Comparison of ENCODE assay signal across 8 cellular contexts in the genomic region with DNA sequence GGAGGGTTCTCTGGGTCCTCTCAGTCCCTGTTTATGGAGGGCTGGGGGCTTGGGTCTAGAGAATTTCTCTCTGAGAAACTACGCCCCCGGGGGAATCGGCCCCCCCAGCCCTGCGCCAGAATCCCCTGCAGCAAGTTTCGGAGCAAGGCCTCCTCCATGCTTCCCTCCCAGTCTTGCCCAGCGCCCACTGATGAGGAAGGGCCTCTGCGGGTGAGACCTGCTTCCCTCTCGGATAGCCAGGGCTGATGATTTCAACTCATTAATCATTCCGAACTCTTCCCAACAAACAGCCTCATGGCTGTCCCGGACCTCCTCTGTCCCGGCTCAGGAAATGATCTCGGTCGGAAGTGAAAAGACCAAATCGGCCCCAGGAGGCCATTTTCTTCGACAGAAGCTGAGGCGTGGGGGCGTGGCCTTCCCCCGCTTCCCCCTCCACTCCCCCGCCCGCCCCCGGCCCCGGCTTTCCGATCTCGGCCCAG. TPM values are rescaled to one million over a fixed set of nuclear protein-coding genes. Genes with fewer than 3 reads are reported as not detected.
DNase-seq lines count a peak whose midpoint lies in the region; ATAC-seq and TF ChIP-seq lines count a peak whose summit lies in the region.

No MANE protein-coding gene starts in this region.

- DNase-seq in activated CD4-positive, CD25-positive, alpha-beta regulatory T cell (lab: John Stamatoyannopoulos, UW), result peak in 3 of 4 experiments; percentile 54 to 69 (median 57)
- no peak for DNase-seq in activated CD4-positive, CD25-positive, alpha-beta regulatory T cell treated with anti-CD3 and anti-CD28 coated beads, Interleukin-2, amount 50 U/mL, for 72 hours
- DNase-seq in HuH-7 (ENCODE audit: low spot score), result peak; percentile 74
- peak; percentile 82 to 93 for DNase-seq in SJSA1 (ENCODE audit: low read depth in 1 of 2, low spot score in 2 of 2)
- DNase-seq in dermis blood vessel endothelial cell, result peak; percentile 84
- peak; percentile 51 for DNase-seq in lung (ENCODE audit: low spot score)
- peak; percentile 75 to 89 for DNase-seq in tibial artery
- no peak for DNase-seq in COLO829 (ENCODE audit: low spot score)

- peak; percentile 2 for ATAC-seq in lung (ENCODE audit: insufficient read depth, low FRiP score)

- intact Hi-C loops in tibial artery (cut with DNase I; ENCODE audit: low total_unique reads), result no loop called here

- H3K4me3 ChIP-seq in SJSA1, result peak overlapping the region; percentile 47
- H3K4me3 ChIP-seq in lung, result peak overlapping the region; percentile 57
- H3K4me3 ChIP-seq in tibial artery, result peak overlapping the region; percentile 74 to 78

- H3K27ac ChIP-seq in SJSA1 (peak overlapping the region; percentile 95), lung (ENCODE audit: low read depth in 1 of 2, low read length in 1 of 2) (peak overlapping the region; percentile 95 to 96), tibial artery (peak overlapping the region; percentile 95 to 99)

- H3K9me3 ChIP-seq in SJSA1 (replicated peaks), result no peaks in the 10 kb centered on the region
- H3K9me3 ChIP-seq in lung (ENCODE audit: control insufficient read depth in 2 of 2, insufficient read depth in 1 of 2, low read length in 1 of 2), result no peaks in the 10 kb centered on the region
- H3K9me3 ChIP-seq in tibial artery, result no peaks in the 10 kb centered on the region

- H3K27me3 ChIP-seq in SJSA1 (replicated peaks), result no peaks in the 10 kb centered on the region
- H3K27me3 ChIP-seq in lung (ENCODE audit: control insufficient read depth, insufficient read depth), result no peaks in the 10 kb centered on the region
- H3K27me3 ChIP-seq in tibial artery, result no peaks in the 10 kb centered on the region

- no peak for TF ChIP-seq CTCF in lung (IDR thresholded peaks at IDR 0.05; ENCODE audit: control extremely low read depth, extremely low read depth)
- no peak for TF ChIP-seq CTCF in tibial artery (IDR thresholded peaks at IDR 0.05)

- H3K4me1 ChIP-seq in SJSA1 (replicated peaks) (peaks cover 22% of the 10 kb centered on the region), lung (ENCODE audit: control insufficient read depth in 2 of 2, insufficient read depth in 2 of 2, low read length in 2 of 2) (peaks cover 5 to 8% of the 10 kb centered on the region in 2 donors), tibial artery (peaks cover 0 to 59% (median 48%) of the 10 kb centered on the region in 4 donors)

- 3% methylated on average over 24 of the region's 24 CpGs for WGBS in lung, 2 donors

- H3K36me3 ChIP-seq in SJSA1 (peaks cover 17% of the 10 kb centered on the region), lung (ENCODE audit: control insufficient read depth in 2 of 2, insufficient read depth in 2 of 2, low read length in 2 of 2) (no peaks in the 10 kb centered on the region), tibial artery (no peaks in the 10 kb centered on the region)

RNA-seq across cellular contexts. Expression of gene HEXIM1, which starts 1.1 kb away (rescaled TPM):
- total RNA-seq in SJSA1 (2014; rRNA removed; shearing (Covaris generic)), result 7.2 and 7.3 TPM in 2 replicates
- 7.0 and 11.0 TPM in 2 replicates for total RNA-seq in dermis blood vessel endothelial cell
- 10 to 100 TPM; 25.3 to 34.4 TPM for total RNA-seq in lung
- 10 to 100 TPM; 14.5 to 18.7 TPM for polyA plus RNA-seq in lung

RNA-seq across cellular contexts. Expression of gene ACBD4, which starts 11.7 kb away (rescaled TPM):
- total RNA-seq in SJSA1 (2014; rRNA removed; shearing (Covaris generic)), result 0.89 and 1.6 TPM in 2 replicates
- 4.5 and 4.9 TPM in 2 replicates for total RNA-seq in dermis blood vessel endothelial cell
- total RNA-seq in lung, result 10 to 100 TPM; 12.6 to 12.7 TPM
- 10 to 100 TPM in 1 of 2 donors, 1 to 10 TPM in 1; 7.8 to 15.7 TPM for polyA plus RNA-seq in lung

RNA-seq across cellular contexts. Expression of gene HEXIM2, which starts 14.5 kb away (rescaled TPM):
- 8.0 and 10.0 TPM in 2 replicates for total RNA-seq in SJSA1 (2014; rRNA removed; shearing (Covaris generic))
- 4.1 and 4.8 TPM in 2 replicates for total RNA-seq in dermis blood vessel endothelial cell
- total RNA-seq in lung, result 10 to 100 TPM in 1 of 2 donors, 1 to 10 TPM in 1; 7.6 to 10.6 TPM
- 1 to 10 TPM; 4.3 to 6.5 TPM for polyA plus RNA-seq in lung

RNA-seq across cellular contexts. Expression of gene PLCD3, which starts 14.8 kb away (rescaled TPM):
- 17.5 and 92.5 TPM in 2 replicates for total RNA-seq in SJSA1 (2014; rRNA removed; shearing (Covaris generic))
- total RNA-seq in dermis blood vessel endothelial cell, result 51.3 and 51.4 TPM in 2 replicates
- total RNA-seq in lung, result 10 to 100 TPM in 1 of 2 donors, 1 to 10 TPM in 1; 3.6 to 43.3 TPM
- 10 to 100 TPM; 13.6 to 24.2 TPM for polyA plus RNA-seq in lung

Comparison
In these comparisons a context has a peak if more than half of its experiments do, and no peak if none do; other contexts are left out.
1. DNase-seq: peak in activated CD4-positive, CD25-positive, alpha-beta regulatory T cell (3 of 4), HuH-7 (single experiment), SJSA1 (2 of 2), dermis blood vessel endothelial cell (single experiment), lung (single experiment) and tibial artery (2 of 2); none in activated CD4-positive, CD25-positive, alpha-beta regulatory T cell treated with anti-CD3 and anti-CD28 coated beads, Interleukin-2, amount 50 U/mL, for 72 hours (single experiment) and COLO829 (single experiment).
2. Peak in every context shown above with its lines, with median percentiles within 50 percentile points of each other: H3K27ac ChIP-seq and H3K4me3 ChIP-seq.